22 cellular contexts compared by ENCODE assay signal in genomic region chr4:84691800-84692199, GRCh38.
DNase-seq lines count a peak whose midpoint lies in the region; ATAC-seq, FAIRE-seq and TF ChIP-seq lines count a peak whose summit lies in the region.
"Had no signal": no experiment of that assay in that cellular context is flagged by ENCODE, and none has a peak within 500 bp of the region (broad histone marks: within the 10 kb centered on the region; RNA-seq: fewer than 3 reads in every experiment).

No MANE protein-coding gene starts in this region.

- H3K9me2 ChIP-seq in Karpas-422 (replicated peaks; ENCODE audit: insufficient read depth, low read length): no peaks in the 10 kb centered on the region

- CTCF ChIA-PET in activated CD4-positive, alpha-beta T cell treated with anti-CD3 and anti-CD28 coated beads for 36 hours (lab: Charles Lee): no interaction called here

- H3K4me1 ChIP-seq in OCI-LY3 (ENCODE audit: low read length) (peaks cover 25% of the 10 kb centered on the region), astrocyte (ENCODE audit: insufficient read depth, low read length) (peaks cover 32% of the 10 kb centered on the region), foreskin keratinocyte (peaks cover 30% of the 10 kb centered on the region), subcutaneous abdominal adipose tissue (ENCODE audit: control insufficient read depth in 5 of 5, insufficient read depth in 5 of 5, low read length in 5 of 5) (peaks cover 0 to 19% (median 11%) of the 10 kb centered on the region in 5 donors), body of pancreas (no peaks in the 10 kb centered on the region), Karpas-422 (ENCODE audit: low read length) (no peaks in the 10 kb centered on the region)

- TF ChIP-seq CTCF in OCI-LY3 (IDR thresholded peaks at IDR 0.05; ENCODE audit: low read depth, low read length): no peak
- no peak for TF ChIP-seq CTCF in astrocyte (IDR thresholded peaks at IDR 0.05; ENCODE audit: insufficient read depth, low read depth, low read length)
- no peak for TF ChIP-seq CTCF in foreskin keratinocyte (conservative IDR thresholded peaks at IDR 0.05)
- no peak for TF ChIP-seq CTCF in body of pancreas (IDR thresholded peaks at IDR 0.05)

- DNase-seq in astrocyte (ENCODE audit: low read depth) (no peak), foreskin keratinocyte (no peak), body of pancreas (no peak), Karpas-422 (no peak)
- DNase-seq in activated CD4-positive, alpha-beta T cell treated with anti-CD3 and anti-CD28 coated beads for 36 hours: no peak
- DNase-seq: activated CD4-positive, alpha-beta T cell treated with anti-CD3 and anti-CD28 coated beads, Interleukin-2, amount 50 U/mL, for 1 hour; activated CD8-positive, alpha-beta memory T cell treated with anti-CD3 and anti-CD28 coated beads, Interleukin-2, amount 50 U/mL, for 4 hours; activated naive CD8-positive, alpha-beta T cell treated with anti-CD3 and anti-CD28 coated beads for 36 hours; CD8-positive, alpha-beta T cell; H7; mucosa of descending colon; NCI-H1436 treated with DMSO at 0.1 percent for 48 hours; NCI-H69; stimulated activated CD4-positive, alpha-beta T cell treated with anti-CD3 and anti-CD28 coated beads, Interleukin-1b, Interleukin-23, amount 100 ng/mL, for 48 hours; T-helper 17 cell had no signal

- no peak overlapping the region for H2AFZ ChIP-seq in OCI-LY3 (ENCODE audit: low read depth, low read length)
- H2AFZ ChIP-seq in astrocyte (ENCODE audit: low read depth, low read length): no peak overlapping the region
- no peak overlapping the region for H2AFZ ChIP-seq in Karpas-422 (ENCODE audit: low read length)

- H3K27ac ChIP-seq in OCI-LY3 (ENCODE audit: low read length) (no peak overlapping the region), astrocyte (ENCODE audit: low read depth, low read length) (peak overlapping the region; percentile 62), foreskin keratinocyte (no peak overlapping the region), subcutaneous abdominal adipose tissue (ENCODE audit: low read depth, low read length) (peak overlapping the region; percentile 24), body of pancreas (no peak overlapping the region), Karpas-422 (ENCODE audit: low read length) (no peak overlapping the region)
- H3K27ac ChIP-seq: thoracic aorta, VCaP had no signal

- H3K4me3 ChIP-seq in OCI-LY3 (ENCODE audit: low read length): no peak overlapping the region
- peak overlapping the region; percentile 16 for H3K4me3 ChIP-seq in astrocyte (ENCODE audit: insufficient read depth, low read depth, low read length)
- no peak overlapping the region for H3K4me3 ChIP-seq in subcutaneous abdominal adipose tissue (ENCODE audit: low read depth in 1 of 5, low read length in 5 of 5)
- H3K4me3 ChIP-seq in body of pancreas: no peak overlapping the region
- H3K4me3 ChIP-seq in Karpas-422 (ENCODE audit: low read length): no peak overlapping the region
- H3K4me3 ChIP-seq: mucosa of descending colon, thoracic aorta had no signal

- H3K36me3 ChIP-seq in OCI-LY3 (replicated peaks; ENCODE audit: low read depth, low read length) (no peaks in the 10 kb centered on the region), astrocyte (ENCODE audit: insufficient read depth, low read length) (peaks cover 21% of the 10 kb centered on the region), subcutaneous abdominal adipose tissue (ENCODE audit: control insufficient read depth in 5 of 5, insufficient read depth in 5 of 5, low read length in 5 of 5) (peaks cover 35 to 72% (median 56%) of the 10 kb centered on the region in 5 donors), body of pancreas (replicated peaks in 1 of 2; ENCODE audit: insufficient read depth in 1 of 2, low read depth in 2 of 2) (peaks cover 12 to 25% of the 10 kb centered on the region in 2 donors), Karpas-422 (ENCODE audit: insufficient read depth, low read length) (no peaks in the 10 kb centered on the region)

- ATAC-seq in foreskin keratinocyte (peak; percentile 25), body of pancreas (no peak), HG02588 (IDR thresholded peaks at IDR 0.05; ENCODE audit: unreplicated experiment) (no peak)
- ATAC-seq in activated CD4-positive, alpha-beta T cell treated with anti-CD3 and anti-CD28 coated beads for 36 hours: no peak
- ATAC-seq: CD8-positive, alpha-beta T cell had no signal

- H3K27me3 Mint-ChIP-seq in astrocyte (ENCODE audit: low read depth, unreplicated experiment): no peaks in the 10 kb centered on the region
- H3K27me3 Mint-ChIP-seq in activated CD4-positive, alpha-beta T cell treated with anti-CD3 and anti-CD28 coated beads for 36 hours: no peaks in the 10 kb centered on the region
- H3K27me3 Mint-ChIP-seq: T-helper 17 cell had no signal

- H3K4me1 Mint-ChIP-seq in astrocyte (ENCODE audit: low read depth, unreplicated experiment): peaks cover 35% of the 10 kb centered on the region
- peaks cover 5% of the 10 kb centered on the region for H3K4me1 Mint-ChIP-seq in activated CD4-positive, alpha-beta T cell treated with anti-CD3 and anti-CD28 coated beads for 36 hours

- H3K36me3 Mint-ChIP-seq in astrocyte (ENCODE audit: low read depth, unreplicated experiment): peaks cover 17% of the 10 kb centered on the region
- no peaks in the 10 kb centered on the region for H3K36me3 Mint-ChIP-seq in activated CD4-positive, alpha-beta T cell treated with anti-CD3 and anti-CD28 coated beads for 36 hours (ENCODE audit: low read depth)
- H3K36me3 Mint-ChIP-seq: activated naive CD8-positive, alpha-beta T cell treated with anti-CD3 and anti-CD28 coated beads for 36 hours; CD8-positive, alpha-beta T cell had no signal

- H3K4me3 Mint-ChIP-seq in astrocyte (ENCODE audit: unreplicated experiment): no peak overlapping the region
- H3K4me3 Mint-ChIP-seq in activated CD4-positive, alpha-beta T cell treated with anti-CD3 and anti-CD28 coated beads for 36 hours: no peak overlapping the region
- H3K4me3 Mint-ChIP-seq: activated naive CD8-positive, alpha-beta T cell treated with anti-CD3 and anti-CD28 coated beads for 36 hours; CD8-positive, alpha-beta T cell; T-helper 17 cell had no signal

- H3K9me3 ChIP-seq in OCI-LY3 (ENCODE audit: insufficient read depth, low read length) (no peaks in the 10 kb centered on the region), astrocyte (ENCODE audit: insufficient read depth, low read depth, low read length) (no peaks in the 10 kb centered on the region), subcutaneous abdominal adipose tissue (ENCODE audit: control insufficient read depth in 5 of 5, low read length in 5 of 5) (no peaks in the 10 kb centered on the region), body of pancreas (no peaks in the 10 kb centered on the region), Karpas-422 (ENCODE audit: low read length) (no peaks in the 10 kb centered on the region)
- H3K9me3 ChIP-seq: mucosa of descending colon, thoracic aorta had no signal

- H3K4me2 ChIP-seq in OCI-LY3 (ENCODE audit: low read length) (peak overlapping the region; percentile 29), astrocyte (ENCODE audit: low read length) (peak overlapping the region; percentile 79), Karpas-422 (ENCODE audit: low read depth, low read length, poor library complexity, severe bottlenecking) (no peak overlapping the region)

- peak overlapping the region; percentile 92 for H3K27ac Mint-ChIP-seq in astrocyte (ENCODE audit: unreplicated experiment)
- H3K27ac Mint-ChIP-seq in activated CD4-positive, alpha-beta T cell treated with anti-CD3 and anti-CD28 coated beads for 36 hours: no peak overlapping the region
- H3K27ac Mint-ChIP-seq: activated naive CD8-positive, alpha-beta T cell treated with anti-CD3 and anti-CD28 coated beads for 36 hours; CD8-positive, alpha-beta T cell; T-helper 17 cell had no signal

- POLR2A ChIA-PET in activated CD4-positive, alpha-beta T cell treated with anti-CD3 and anti-CD28 coated beads for 36 hours (lab: Charles Lee): no interaction called here

- H4K20me1 ChIP-seq in OCI-LY3 (ENCODE audit: insufficient read depth, low read length) (no peaks in the 10 kb centered on the region), astrocyte (ENCODE audit: insufficient read depth, low read length) (no peaks in the 10 kb centered on the region), Karpas-422 (ENCODE audit: insufficient read depth, low read depth, low read length) (no peaks in the 10 kb centered on the region)

- intact Hi-C loops in body of pancreas (cut with DNase I): no loop called here
- intact Hi-C loops in activated CD4-positive, alpha-beta T cell treated with anti-CD3 and anti-CD28 coated beads for 36 hours (cut with DNase I, micrococcal nuclease): no loop called here

- H3K27me3 ChIP-seq in OCI-LY3 (ENCODE audit: low read depth, low read length) (no peaks in the 10 kb centered on the region), astrocyte (ENCODE audit: insufficient read depth, low read length) (no peaks in the 10 kb centered on the region), foreskin keratinocyte (no peaks in the 10 kb centered on the region), subcutaneous abdominal adipose tissue (ENCODE audit: control insufficient read depth in 5 of 5, insufficient read depth in 4 of 5, low read length in 5 of 5) (no peaks in the 10 kb centered on the region), body of pancreas (no peaks in the 10 kb centered on the region), Karpas-422 (ENCODE audit: low read length) (no peaks in the 10 kb centered on the region)

- H3K9ac ChIP-seq in OCI-LY3 (ENCODE audit: low read length) (no peak overlapping the region), astrocyte (ENCODE audit: low read length) (peak overlapping the region; percentile 22), subcutaneous abdominal adipose tissue (ENCODE audit: low read length in 5 of 5) (no peak overlapping the region), Karpas-422 (ENCODE audit: low read length) (no peak overlapping the region)

- WGBS in body of pancreas, 2 donors: 78 to 88% methylated on average over 1 of the region's 1 CpG

- TF ChIP-seq POLR2A in body of pancreas (IDR thresholded peaks at IDR 0.05): no peak

- H3K79me2 ChIP-seq in OCI-LY3 (ENCODE audit: low read length): no peaks in the 10 kb centered on the region
- no peaks in the 10 kb centered on the region for H3K79me2 ChIP-seq in astrocyte (ENCODE audit: insufficient read depth, low read length)
- no peaks in the 10 kb centered on the region for H3K79me2 ChIP-seq in Karpas-422 (ENCODE audit: low read length)

- no peak for FAIRE-seq in astrocyte (lab: Jason Lieb, UNC)
- FAIRE-seq: G401.6, GM18507 had no signal

- no peaks in the 10 kb centered on the region for H3K9me3 Mint-ChIP-seq in astrocyte (ENCODE audit: unreplicated experiment)
- H3K9me3 Mint-ChIP-seq in activated CD4-positive, alpha-beta T cell treated with anti-CD3 and anti-CD28 coated beads for 36 hours (ENCODE audit: low read depth): no peaks in the 10 kb centered on the region
- H3K9me3 Mint-ChIP-seq: activated naive CD8-positive, alpha-beta T cell treated with anti-CD3 and anti-CD28 coated beads for 36 hours; CD8-positive, alpha-beta T cell had no signal

Comparison
In these comparisons a context has a peak if more than half of its experiments do, and no peak if none do; other contexts are left out.
1. H3K27ac ChIP-seq: peak in astrocyte (single experiment) and subcutaneous abdominal adipose tissue (single experiment); none in OCI-LY3 (single experiment), foreskin keratinocyte (single experiment), body of pancreas (0 of 4) and Karpas-422 (single experiment).